Comparison of ENCODE assay signal across 12 cellular contexts in genomic region chr9:97993000-97993399, GRCh38. TPM values are rescaled to one million over a fixed set of nuclear protein-coding genes. Genes with fewer than 3 reads are reported as not detected.
DNase-seq lines count a peak whose midpoint lies in the region; ATAC-seq and TF ChIP-seq lines count a peak whose summit lies in the region.
"Had no signal": no experiment of that assay in that cellular context is flagged by ENCODE, and none has a peak within 500 bp of the region (broad histone marks: within the 10 kb centered on the region; RNA-seq: fewer than 3 reads in every experiment).

No MANE protein-coding gene starts in this region.

- POLR2A ChIA-PET in CD8-positive, alpha-beta memory T cell (lab: Charles Lee), result interaction anchor here (2.3 kb wide), 1 partner anchor 10 kb away, joined by 7 read pairs; the partner anchor contains the start of gene ANP32B

- H3K4me1 Mint-ChIP-seq in CD8-positive, alpha-beta memory T cell, result peaks cover 57 to 87% (median 77%) of the 10 kb centered on the region in 3 donors
- H3K4me1 Mint-ChIP-seq in T-helper 1 cell treated with Interleukin-12 subunit alpha and Interleukin-12 subunit beta and Interleukin-4 antibody, amounts not matched to agents 30 μg/mL and 1 μg/mL, for 36 hours (ENCODE audit: low read depth), result peaks cover 62% of the 10 kb centered on the region

- ATAC-seq in HG02798 (IDR thresholded peaks at IDR 0.05; ENCODE audit: poor library complexity, unreplicated experiment), result peak; percentile 40
- ATAC-seq in mucosa of descending colon, result peak; percentile 52
- ATAC-seq in HG03196 (IDR thresholded peaks at IDR 0.05; ENCODE audit: unreplicated experiment), result no peak
- ATAC-seq: left ventricle myocardium superior had no signal

- no peaks in the 10 kb centered on the region for H3K9me3 Mint-ChIP-seq in CD8-positive, alpha-beta memory T cell
- no peaks in the 10 kb centered on the region for H3K9me3 Mint-ChIP-seq in T-helper 1 cell treated with Interleukin-12 subunit alpha and Interleukin-12 subunit beta and Interleukin-4 antibody, amounts not matched to agents 30 μg/mL and 1 μg/mL, for 36 hours

- CTCF ChIA-PET in CD8-positive, alpha-beta memory T cell (lab: Charles Lee), result interaction anchor here (0.9 to 1.3 kb wide), 3 partner anchors 40 to 103 kb away, joined by 3 to 4 read pairs (median 3); no protein-coding TSS in a partner anchor

- no peak for TF ChIP-seq CTCF in mucosa of descending colon (IDR thresholded peaks at IDR 0.05)

- H3K27me3 ChIP-seq in CD8-positive, alpha-beta memory T cell (ENCODE audit: insufficient read depth, low read length, poor library complexity, severe bottlenecking), result no peaks in the 10 kb centered on the region

- no peaks in the 10 kb centered on the region for H3K27me3 Mint-ChIP-seq in CD8-positive, alpha-beta memory T cell
- H3K27me3 Mint-ChIP-seq in T-helper 1 cell treated with Interleukin-12 subunit alpha and Interleukin-12 subunit beta and Interleukin-4 antibody, amounts not matched to agents 30 μg/mL and 1 μg/mL, for 36 hours (ENCODE audit: low read depth), result no peaks in the 10 kb centered on the region

- H3K9me3 ChIP-seq in CD8-positive, alpha-beta memory T cell (ENCODE audit: low read length), result no peaks in the 10 kb centered on the region
- H3K9me3 ChIP-seq in mucosa of descending colon, result no peaks in the 10 kb centered on the region
- H3K9me3 ChIP-seq: SK-N-SH had no signal

- H3K4me1 ChIP-seq in CD8-positive, alpha-beta memory T cell (ENCODE audit: insufficient read depth, low read length), result peaks cover 59% of the 10 kb centered on the region
- H3K4me1 ChIP-seq in mucosa of descending colon (ENCODE audit: low read depth), result peaks cover 43% of the 10 kb centered on the region

- peak in 2 of 5 donors; percentile 5 to 41 for DNase-seq in CD8-positive, alpha-beta memory T cell
- DNase-seq in mucosa of descending colon (no peak), NCI-H1436 (lab: John Stamatoyannopoulos, UW) (no peak), COLO668 (lab: John Stamatoyannopoulos, UW; ENCODE audit: unreplicated experiment) (no peak)
- DNase-seq: head of caudate nucleus, left ventricle myocardium superior, NCI-H526 treated with DMSO at 0.1 percent for 48 hours, SK-N-SH had no signal

- peaks cover 0 to 34% (median 4%) of the 10 kb centered on the region in 3 donors for H3K36me3 Mint-ChIP-seq in CD8-positive, alpha-beta memory T cell
- peaks cover 16% of the 10 kb centered on the region for H3K36me3 Mint-ChIP-seq in T-helper 1 cell treated with Interleukin-12 subunit alpha and Interleukin-12 subunit beta and Interleukin-4 antibody, amounts not matched to agents 30 μg/mL and 1 μg/mL, for 36 hours (ENCODE audit: low read depth)

- peak overlapping the region in 4 of 7 donors; percentile 22 to 67 (median 54) for H3K4me3 Mint-ChIP-seq in CD8-positive, alpha-beta memory T cell
- H3K4me3 Mint-ChIP-seq in T-helper 1 cell treated with Interleukin-12 subunit alpha and Interleukin-12 subunit beta and Interleukin-4 antibody, amounts not matched to agents 30 μg/mL and 1 μg/mL, for 36 hours, result peak overlapping the region; percentile 47

- peaks cover 6% of the 10 kb centered on the region for H3K36me3 ChIP-seq in CD8-positive, alpha-beta memory T cell (ENCODE audit: insufficient read depth, low read length)
- no peaks in the 10 kb centered on the region for H3K36me3 ChIP-seq in mucosa of descending colon (ENCODE audit: low read depth)

- no peak overlapping the region for H3K27ac ChIP-seq in CD8-positive, alpha-beta memory T cell (ENCODE audit: low read depth, low read length)

- H3K4me3 ChIP-seq in CD8-positive, alpha-beta memory T cell (ENCODE audit: low read length), result no peak overlapping the region
- H3K4me3 ChIP-seq in mucosa of descending colon, result no peak overlapping the region

- peak overlapping the region in 6 of 8 donors; percentile 19 to 85 (median 67) for H3K27ac Mint-ChIP-seq in CD8-positive, alpha-beta memory T cell
- peak overlapping the region; percentile 76 for H3K27ac Mint-ChIP-seq in T-helper 1 cell treated with Interleukin-12 subunit alpha and Interleukin-12 subunit beta and Interleukin-4 antibody, amounts not matched to agents 30 μg/mL and 1 μg/mL, for 36 hours

- intact Hi-C loops in mucosa of descending colon (cut with DNase I, micrococcal nuclease), result no loop called here

RNA-seq across cellular contexts. Expression of gene ANP32B, which starts 9.9 kb away (rescaled TPM):
- 100 to 1,000 TPM; 331 to 341 TPM for total RNA-seq in CD8-positive, alpha-beta memory T cell
- 91.0 TPM for polyA plus RNA-seq in CD8-positive, alpha-beta memory T cell
- total RNA-seq in mucosa of descending colon, result 100 to 1,000 TPM; 121 to 129 (median 125) TPM

RNA-seq across cellular contexts. Expression of gene HEMGN, which starts 55.0 kb away (rescaled TPM):
- under 1 TPM; 0.31 to 0.66 TPM for total RNA-seq in CD8-positive, alpha-beta memory T cell
- polyA plus RNA-seq in CD8-positive, alpha-beta memory T cell, result 2.8 TPM
- total RNA-seq in mucosa of descending colon, result not detected
- total RNA-seq: left ventricle myocardium superior, osteoblast had no signal
- polyA plus RNA-seq: SK-N-SH had no signal
